Comparison of ENCODE assay signal across 11 cellular contexts in the genomic region with DNA sequence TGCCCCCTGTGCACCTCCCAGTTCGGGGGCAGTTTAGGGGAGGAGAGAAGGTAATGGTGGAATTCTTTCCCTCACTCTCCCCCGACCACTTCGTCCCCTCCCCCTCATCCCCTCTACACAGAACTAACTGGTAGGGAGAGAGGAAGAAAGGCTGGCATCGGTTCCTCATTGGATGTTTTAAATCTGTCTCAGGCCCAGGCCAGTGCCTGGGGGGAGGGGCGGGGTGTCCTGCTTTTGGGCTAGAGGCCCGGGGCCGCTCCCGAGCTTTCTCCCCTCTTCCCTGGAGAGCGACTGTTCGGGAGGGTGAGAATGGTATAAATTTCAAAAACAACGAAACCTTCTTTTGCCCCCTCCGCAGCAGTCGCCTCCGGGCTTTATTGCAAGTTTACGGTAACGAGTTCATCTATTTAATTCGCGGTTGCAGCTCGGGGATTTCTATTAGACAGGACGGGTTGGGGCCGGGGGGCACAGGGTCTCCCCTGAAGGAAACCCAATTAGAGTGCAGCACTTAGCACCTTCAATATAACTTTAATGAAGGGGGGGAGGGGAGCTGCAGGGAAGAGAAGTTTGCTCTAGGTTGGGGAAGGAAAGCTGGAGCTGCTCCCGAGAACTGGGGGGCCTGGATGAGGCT. TPM values are rescaled to one million over a fixed set of nuclear protein-coding genes. Genes with fewer than 3 reads are reported as not detected.
DNase-seq lines count a peak whose midpoint lies in the region; TF ChIP-seq lines count a peak whose summit lies in the region.
"Had no signal": no experiment of that assay in that cellular context is flagged by ENCODE, and none has a peak within 500 bp of the region (broad histone marks: within the 10 kb centered on the region; RNA-seq: fewer than 3 reads in every experiment).

A gene (plus strand): TSS at position 262 of the 631 bp plus-strand sequence. CDS start 1,226 bp downstream, outside the sequence.

- H3K9me3 Mint-ChIP-seq in Calu3 (ENCODE audit: low read depth, unreplicated experiment) = no peaks in the 10 kb centered on the region
- no peaks in the 10 kb centered on the region for H3K9me3 Mint-ChIP-seq in nephron progenitor cell

- no peak within 1 kb of the TSS for H3K27ac ChIP-seq in coronary artery

- H3K27me3 Mint-ChIP-seq in Calu3 (ENCODE audit: unreplicated experiment) (peaks cover 31% of the 10 kb centered on the region), nephron progenitor cell (ENCODE audit: low read depth, poor library complexity) (peaks cover 100% of the 10 kb centered on the region)

- CTCF ChIA-PET in Calu3 (lab: Charles Lee) = interaction anchor here (0.6 to 3.9 kb wide), 8 partner anchors 12 to 310 kb away, joined by 3 to 82 read pairs (median 11); a partner anchor contains a TSS

- no peak within 1 kb of the TSS for H3K27ac Mint-ChIP-seq in Calu3 (ENCODE audit: unreplicated experiment)
- no peak within 1 kb of the TSS for H3K27ac Mint-ChIP-seq in nephron progenitor cell

- H3K4me1 Mint-ChIP-seq in Calu3 (ENCODE audit: low read depth, unreplicated experiment) (peaks cover 11% of the 10 kb centered on the region), nephron progenitor cell (peaks cover 52% of the 10 kb centered on the region)

- intact Hi-C loops in Calu3 (cut with micrococcal nuclease; ENCODE audit: unreplicated experiment) = no loop called here

- H3K4me3 ChIP-seq in coronary artery = peak within 1 kb of the TSS; percentile 23

- H3K36me3 Mint-ChIP-seq in Calu3 (ENCODE audit: insufficient read depth, unreplicated experiment) = peaks cover 6% of the 10 kb centered on the region
- H3K36me3 Mint-ChIP-seq in nephron progenitor cell (ENCODE audit: low read depth) = no peaks in the 10 kb centered on the region

- no TSS peak for BruUV-seq in Calu3 (replicated peaks; lab: Mats Ljungman, UMichigan)

- peak within 1 kb of the TSS; percentile 34 for H3K4me3 Mint-ChIP-seq in Calu3 (ENCODE audit: low read depth, unreplicated experiment)
- peak within 1 kb of the TSS; percentile 71 for H3K4me3 Mint-ChIP-seq in nephron progenitor cell

- no peak for DNase-seq in Calu3
- peak; percentile 34 for DNase-seq in NCI-H510A (lab: John Stamatoyannopoulos, UW)
- DNase-seq in coronary artery (ENCODE audit: low spot score) = no peak
- DNase-seq in nephron progenitor cell = peak; percentile 56
- DNase-seq in amniotic stem cell (lab: John Stamatoyannopoulos, UW) = no peak
- DNase-seq in stimulated activated naive CD4-positive, alpha-beta T cell treated with Interleukin-2 at 50 U/mL for 16 hours (lab: John Stamatoyannopoulos, UW) = no peak
- no peak for DNase-seq in NCI-H748 (lab: John Stamatoyannopoulos, UW; ENCODE audit: unreplicated experiment)
- no peak for DNase-seq in hippocampal formation (lab: John Stamatoyannopoulos, UW)
- DNase-seq: activated effector memory CD4-positive, alpha-beta T cell treated with Interleukin-2 at 50 U/mL for 16 hours; SIG-M5; stimulated activated CD4-positive, alpha-beta T cell treated with anti-CD3 and anti-CD28 coated beads, Interleukin-1b, Interleukin-23, amount 100 ng/mL, for 48 hours had no signal

- no peak for TF ChIP-seq CTCF in Calu3 (IDR thresholded peaks at IDR 0.05; ENCODE audit: unreplicated experiment)
- TF ChIP-seq CTCF in coronary artery (IDR thresholded peaks at IDR 0.05) = no peak
- TF ChIP-seq CTCF in nephron progenitor cell (IDR thresholded peaks at IDR 0.05) = no peak

RNA-seq across cellular contexts. Expression of the gene that starts here (rescaled TPM):
- total RNA-seq in Calu3 (2022) = not detected in 2 replicates

Comparison
In these comparisons a context has a peak if more than half of its experiments do, and no peak if none do; other contexts are left out.
1. DNase-seq: peak in NCI-H510A (single experiment) and nephron progenitor cell (single experiment); none in Calu3 (single experiment), coronary artery (single experiment), amniotic stem cell (single experiment), stimulated activated naive CD4-positive, alpha-beta T cell treated with Interleukin-2 at 50 U/mL for 16 hours (single experiment), NCI-H748 (single experiment) and hippocampal formation (0 of 2).